9 cellular contexts compared by ENCODE assay signal in the genomic region with DNA sequence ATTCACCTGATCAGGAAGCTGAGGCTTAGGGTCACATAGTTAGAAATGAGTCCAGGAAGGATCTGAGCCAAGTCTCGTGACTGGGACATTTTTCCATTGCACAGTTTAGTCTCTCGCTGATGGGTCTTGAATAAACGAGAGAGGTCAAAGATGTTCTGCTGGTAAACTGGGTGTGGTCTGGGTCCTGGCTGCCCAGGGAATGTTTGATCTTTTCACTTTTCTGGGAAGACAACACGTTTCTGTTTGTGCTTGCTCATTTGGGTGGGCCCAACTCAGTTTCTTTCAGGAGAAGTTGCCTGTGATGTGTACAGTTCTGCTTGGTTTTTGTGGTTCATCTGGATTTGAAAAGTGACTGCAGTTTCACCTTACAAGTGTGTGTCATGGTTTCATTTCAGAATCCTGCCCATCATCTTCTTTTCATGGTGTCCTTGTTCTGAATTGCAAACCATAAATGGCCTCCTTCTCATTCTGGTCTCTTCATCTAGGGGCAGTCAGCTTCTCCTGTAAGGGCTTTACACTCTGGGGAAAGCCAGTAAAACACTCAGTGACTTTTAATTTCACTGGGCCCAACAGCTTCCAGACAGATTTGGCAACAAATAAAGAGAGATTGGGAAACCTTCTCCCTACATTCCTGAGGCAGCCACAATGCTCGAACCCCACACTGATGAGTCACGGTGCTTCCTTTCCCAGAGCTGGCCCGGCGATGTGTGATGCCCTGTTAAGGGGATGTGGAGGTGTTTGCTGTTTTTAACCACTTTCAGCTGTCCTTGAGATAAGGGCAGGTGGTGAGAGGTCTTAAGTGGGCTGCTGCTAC. TPM values are rescaled to one million over a fixed set of nuclear protein-coding genes. Genes with fewer than 3 reads are reported as not detected.
DNase-seq lines count a peak whose midpoint lies in the region; ATAC-seq and TF ChIP-seq lines count a peak whose summit lies in the region.
"Had no signal": no experiment of that assay in that cellular context is flagged by ENCODE, and none has a peak within 500 bp of the region (broad histone marks: within the 10 kb centered on the region; RNA-seq: fewer than 3 reads in every experiment).

No MANE protein-coding gene starts in this region.

- H3K4me3 ChIP-seq in MM.1S (ENCODE audit: low read length) (no peak overlapping the region), osteoblast (ENCODE audit: insufficient read depth, low read length) (no peak overlapping the region)

- H4K20me1 ChIP-seq in MM.1S (ENCODE audit: insufficient read depth, low read length) = no peaks in the 10 kb centered on the region
- no peaks in the 10 kb centered on the region for H4K20me1 ChIP-seq in osteoblast (ENCODE audit: insufficient read depth, low read length)

- no peak overlapping the region for H2AFZ ChIP-seq in MM.1S (ENCODE audit: low read length)
- H2AFZ ChIP-seq in osteoblast (ENCODE audit: low read length) = peak overlapping the region; percentile 68

- H3K9me2 ChIP-seq in MM.1S (replicated peaks; ENCODE audit: insufficient read depth, low read length) = no peaks in the 10 kb centered on the region

- no peak overlapping the region for H3K4me3 Mint-ChIP-seq in naive thymus-derived CD8-positive, alpha-beta T cell

- H3K4me2 ChIP-seq in MM.1S (ENCODE audit: low read depth, low read length) (no peak overlapping the region), osteoblast (ENCODE audit: insufficient read depth, low read length) (peak overlapping the region; percentile 62)

- in situ Hi-C loops in Caki2 (cut with HindIII; ENCODE audit: low pct_unique_long_range_greater_than_20kb, low sequenced_read_pairs) = no loop called here

- peak; percentile 65 for ATAC-seq in GM21825 (IDR thresholded peaks at IDR 0.05; ENCODE audit: unreplicated experiment)
- no peak for ATAC-seq in HG03439 (IDR thresholded peaks at IDR 0.05; ENCODE audit: unreplicated experiment)
- ATAC-seq in naive thymus-derived CD8-positive, alpha-beta T cell = no peak

- H3K27me3 ChIP-seq in MM.1S (replicated peaks; ENCODE audit: insufficient read depth, low read length) (no peaks in the 10 kb centered on the region), osteoblast (ENCODE audit: insufficient read depth, low read length) (no peaks in the 10 kb centered on the region)

- peaks cover 0 to 3% (median 0%) of the 10 kb centered on the region in 9 donors for H3K9me3 Mint-ChIP-seq in naive thymus-derived CD8-positive, alpha-beta T cell
- H3K9me3 Mint-ChIP-seq: IgD-negative memory B cell had no signal

- H3K36me3 ChIP-seq in MM.1S (replicated peaks; ENCODE audit: insufficient read depth, low read length) (no peaks in the 10 kb centered on the region), osteoblast (ENCODE audit: insufficient read depth, low read length) (no peaks in the 10 kb centered on the region)

- H3K27ac Mint-ChIP-seq in naive thymus-derived CD8-positive, alpha-beta T cell = no peak overlapping the region

- TF ChIP-seq CTCF in MM.1S (IDR thresholded peaks at IDR 0.05; ENCODE audit: low read length) (no peak), osteoblast (IDR thresholded peaks at IDR 0.05; ENCODE audit: extremely low read depth, low read depth, low read length) (no peak)

- no peaks in the 10 kb centered on the region for H3K9me3 ChIP-seq in MM.1S (replicated peaks; ENCODE audit: insufficient read depth, low read length)
- no peaks in the 10 kb centered on the region for H3K9me3 ChIP-seq in osteoblast (ENCODE audit: low read depth, low read length)

- H3K79me2 ChIP-seq in MM.1S (ENCODE audit: low read length) (no peaks in the 10 kb centered on the region), osteoblast (ENCODE audit: insufficient read depth, low read length) (no peaks in the 10 kb centered on the region)

- POLR2A ChIA-PET in naive thymus-derived CD8-positive, alpha-beta T cell (lab: Charles Lee) = no interaction called here

- peaks cover 0 to 5% (median 0%) of the 10 kb centered on the region in 3 donors for H3K36me3 Mint-ChIP-seq in naive thymus-derived CD8-positive, alpha-beta T cell
- H3K36me3 Mint-ChIP-seq: IgD-negative memory B cell had no signal

- peaks cover 20 to 39% (median 34%) of the 10 kb centered on the region in 5 donors for H3K27me3 Mint-ChIP-seq in naive thymus-derived CD8-positive, alpha-beta T cell

- H3F3A ChIP-seq in MM.1S (ENCODE audit: insufficient read depth, low read length) = no peaks in the 10 kb centered on the region

- peak; percentile 83 for DNase-seq in Caki2 (ENCODE audit: low read depth)
- DNase-seq in MM.1S = peak; percentile 36
- peak; percentile 83 to 92 for DNase-seq in dermis microvascular lymphatic vessel endothelial cell (ENCODE audit: low read depth in 2 of 2)
- peak; percentile 94 for DNase-seq in osteoblast (ENCODE audit: insufficient read length, low spot score, missing footprints)
- no peak for DNase-seq in naive thymus-derived CD8-positive, alpha-beta T cell
- no peak for DNase-seq in NAMALWA (ENCODE audit: low spot score)

- peaks cover 12% of the 10 kb centered on the region; the same call in 1 of the 2 replicates for H3K4me1 ChIP-seq in MM.1S (ENCODE audit: low read length)
- peaks cover 40% of the 10 kb centered on the region for H3K4me1 ChIP-seq in osteoblast (ENCODE audit: insufficient read depth, low read length)

- H3K4me1 Mint-ChIP-seq in naive thymus-derived CD8-positive, alpha-beta T cell = no peaks in the 10 kb centered on the region

- H3K9ac ChIP-seq in MM.1S (ENCODE audit: low read length) = no peak overlapping the region

- H3K27ac ChIP-seq in MM.1S (ENCODE audit: low read length) = no peak overlapping the region
- H3K27ac ChIP-seq in osteoblast (ENCODE audit: low read depth, low read length) = peak overlapping the region; percentile 87

RNA-seq across cellular contexts. Expression of a gene that starts 7.2 kb away (rescaled TPM):
- total RNA-seq in Caki2 (2014; rRNA removed; shearing (Covaris generic); ENCODE audit: low replicate concordance) = not detected in 2 replicates
- total RNA-seq in dermis microvascular lymphatic vessel endothelial cell = 5.1 and 17.1 TPM in 2 replicates
- under 0.01 and 0.29 TPM in 2 replicates for total RNA-seq in osteoblast
- not detected for total RNA-seq in naive thymus-derived CD8-positive, alpha-beta T cell
- not detected for polyA plus RNA-seq in naive thymus-derived CD8-positive, alpha-beta T cell
- polyA plus RNA-seq: IgD-negative memory B cell had no signal

RNA-seq across cellular contexts. Expression of a gene that starts 37.8 kb away (rescaled TPM):
- 20.3 and 93.6 TPM in 2 replicates for total RNA-seq in Caki2 (2014; rRNA removed; shearing (Covaris generic); ENCODE audit: low replicate concordance)
- 7.0 and 11.0 TPM in 2 replicates for total RNA-seq in dermis microvascular lymphatic vessel endothelial cell
- 12.1 and 22.8 TPM in 2 replicates for total RNA-seq in osteoblast
- total RNA-seq in naive thymus-derived CD8-positive, alpha-beta T cell = 10 to 100 TPM; 67.4 to 72.2 TPM
- polyA plus RNA-seq in naive thymus-derived CD8-positive, alpha-beta T cell = 10 to 100 TPM; 37.1 to 55.7 (median 38.2) TPM

Comparison
In these comparisons a context has a peak if more than half of its experiments do, and no peak if none do; other contexts are left out.
1. DNase-seq: peak in Caki2 (single experiment), MM.1S (single experiment), dermis microvascular lymphatic vessel endothelial cell (2 of 2) and osteoblast (single experiment); none in naive thymus-derived CD8-positive, alpha-beta T cell (0 of 10) and NAMALWA (single experiment).